1 cellular context compared by ENCODE assay signal in the genomic region with DNA sequence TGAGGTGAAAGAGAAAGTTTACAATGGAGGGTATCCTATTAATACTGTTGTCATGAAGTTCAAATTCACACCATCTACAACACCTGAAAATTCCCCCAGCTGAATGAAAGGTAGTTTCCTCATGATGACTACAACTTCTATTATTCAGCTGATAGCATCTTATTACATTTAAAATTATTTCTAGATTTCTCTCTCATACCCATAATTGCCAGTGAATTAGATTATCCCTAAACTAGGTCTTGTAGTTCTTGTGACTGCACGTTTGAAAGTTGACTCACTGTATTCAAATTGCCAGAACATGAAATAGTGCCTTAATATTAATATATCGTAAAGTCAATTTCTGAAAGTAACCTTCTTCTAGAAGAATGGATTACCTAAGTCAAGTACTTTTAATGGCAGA.
TF ChIP-seq lines count a peak whose summit lies in the region.

No MANE protein-coding gene starts in this region.

TF ChIP-seq in SK-N-SH, 30 proteins besides CTCF, POLR2A, EP300 and RAD21 (continued from another document):
- TF ChIP-seq, protein P1, sequence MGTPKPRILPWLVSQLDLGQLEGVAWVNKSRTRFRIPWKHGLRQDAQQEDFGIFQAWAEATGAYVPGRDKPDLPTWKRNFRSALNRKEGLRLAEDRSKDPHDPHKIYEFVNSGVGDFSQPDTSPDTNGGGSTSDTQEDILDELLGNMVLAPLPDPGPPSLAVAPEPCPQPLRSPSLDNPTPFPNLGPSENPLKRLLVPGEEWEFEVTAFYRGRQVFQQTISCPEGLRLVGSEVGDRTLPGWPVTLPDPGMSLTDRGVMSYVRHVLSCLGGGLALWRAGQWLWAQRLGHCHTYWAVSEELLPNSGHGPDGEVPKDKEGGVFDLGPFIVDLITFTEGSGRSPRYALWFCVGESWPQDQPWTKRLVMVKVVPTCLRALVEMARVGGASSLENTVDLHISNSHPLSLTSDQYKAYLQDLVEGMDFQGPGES (IDR thresholded peaks at IDR 0.05; ENCODE audit: low read depth, low read length): no peak
- TF ChIP-seq NRF1 (IDR thresholded peaks at IDR 0.05; ENCODE audit: low read depth, low read length): no peak
- no peak for TF ChIP-seq MEF2A (IDR thresholded peaks at IDR 0.05; ENCODE audit: borderline replicate concordance, low read depth)
- no peak for TF ChIP-seq RXRA (IDR thresholded peaks at IDR 0.05; ENCODE audit: borderline replicate concordance, low read depth)
- TF ChIP-seq, protein P2, sequence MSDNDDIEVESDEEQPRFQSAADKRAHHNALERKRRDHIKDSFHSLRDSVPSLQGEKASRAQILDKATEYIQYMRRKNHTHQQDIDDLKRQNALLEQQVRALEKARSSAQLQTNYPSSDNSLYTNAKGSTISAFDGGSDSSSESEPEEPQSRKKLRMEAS (IDR thresholded peaks at IDR 0.05; ENCODE audit: low read depth): no peak
- no peak for TF ChIP-seq POLR2AphosphoS5 (IDR thresholded peaks at IDR 0.05; ENCODE audit: low read depth, low read length)
- no peak for TF ChIP-seq EZH2phosphoT487 (IDR thresholded peaks at IDR 0.05; ENCODE audit: borderline replicate concordance, low read depth)
- TF ChIP-seq RCOR1 (IDR thresholded peaks at IDR 0.05; ENCODE audit: low read length): no peak
- TF ChIP-seq TAF1 (IDR thresholded peaks at IDR 0.05; ENCODE audit: borderline replicate concordance, low read depth, low read length): no peak
- TF ChIP-seq SIN3A (IDR thresholded peaks at IDR 0.05; ENCODE audit: borderline replicate concordance, low read depth, low read length): no peak
- TF ChIP-seq JUND (IDR thresholded peaks at IDR 0.05): no peak
- no peak for TF ChIP-seq SMC3 (IDR thresholded peaks at IDR 0.05; ENCODE audit: low read depth, low read length)
TF ChIP-seq in SK-N-SH: peak in this region for 0.
